34 cellular contexts compared by ENCODE assay signal in genomic region chr5:89777758-89778157, GRCh38.
"Had no signal": no experiment of that assay in that cellular context is flagged by ENCODE, and none has a peak within 500 bp of the region (broad histone marks: within the 10 kb centered on the region; RNA-seq: fewer than 3 reads in every experiment).

No MANE protein-coding gene starts in this region.

- H3K27ac ChIP-seq: KMS-11 had no signal

- DNase-seq: Karpas-422, Kasumi-1, MG63, MM.1S, MV-4-11, NCI-H1048, NCI-H1092, NCI-H1092 treated with DMSO at 0.1 percent for 48 hours, NCI-H1105, NCI-H1105 treated with DMSO at 0.1 percent for 48 hours, NCI-H1417, NCI-H1417 treated with DMSO at 0.1 percent for 48 hours, NCI-H1436, NCI-H1436 treated with DMSO at 0.1 percent for 48 hours, NCI-H146, NCI-H1694, NCI-H1694 treated with DMSO at 0.1 percent for 48 hours, NCI-H187, NCI-H187 treated with DMSO at 0.1 percent for 48 hours, NCI-H1930, NCI-H2029, NCI-H2029 treated with DMSO at 0.1 percent for 48 hours, NCI-H2081, NCI-H2081 treated with DMSO at 0.1 percent for 48 hours, NCI-H2107, NCI-H2171, NCI-H2171 treated with DMSO at 0.1 percent for 48 hours, NCI-H2227 treated with DMSO at 0.1 percent for 48 hours, NCI-H226, NCI-H345, NCI-H446, NCI-H446 treated with DMSO at 0.1 percent for 48 hours, NCI-H510A had no signal

- H3K9ac ChIP-seq: KMS-11 had no signal

- H3K36me3 ChIP-seq: MG63 had no signal

- H3K27me3 ChIP-seq: MG63 had no signal

- H3K4me3 ChIP-seq: MG63 had no signal

- H3K4me2 ChIP-seq: KMS-11 had no signal
